Comparison of ENCODE assay signal across 9 cellular contexts in genomic region chr1:1412311-1412902, GRCh38. TPM values are rescaled to one million over a fixed set of nuclear protein-coding genes. Genes with fewer than 3 reads are reported as not detected.
DNase-seq lines count a peak whose midpoint lies in the region; ATAC-seq and TF ChIP-seq lines count a peak whose summit lies in the region.
"Not testable (repeated sequence)": the region's sequence is repeated elsewhere in the genome, so short reads cannot be mapped to it uniquely, and the experiment has no call there.
"Had no signal": no experiment of that assay in that cellular context is flagged by ENCODE, and none has a peak within 500 bp of the region (broad histone marks: within the 10 kb centered on the region; RNA-seq: fewer than 3 reads in every experiment).

No MANE protein-coding gene starts in this region.

- not testable (repeated sequence) for H2AFZ ChIP-seq in osteoblast (ENCODE audit: low read length)

- not testable (repeated sequence) for H3K4me2 ChIP-seq in osteoblast (ENCODE audit: insufficient read depth, low read length)

- H3K4me3 Mint-ChIP-seq in activated T-cell treated with anti-CD3 and anti-CD28 coated beads, Interleukin-2, amount 50 U/mL, for 72 hours; activated naive CD8-positive, alpha-beta T cell treated with anti-CD3 and anti-CD28 coated beads for 36 hours: not testable (repeated sequence)

- DNase-seq in activated CD4-positive, alpha-beta T cell treated with anti-CD3 and anti-CD28 coated beads for 48 hours = peak; percentile 48
- DNase-seq in activated T-cell treated with anti-CD3 and anti-CD28 coated beads, Interleukin-2, amount 50 U/mL, for 72 hours; activated naive CD8-positive, alpha-beta T cell treated with anti-CD3 and anti-CD28 coated beads for 36 hours: not testable (repeated sequence)
- DNase-seq in Right ventricle myocardium superior (peak; percentile 10), osteoblast (ENCODE audit: insufficient read length, low spot score, missing footprints) (peak; percentile 76)

- not testable (repeated sequence) for H3K36me3 Mint-ChIP-seq in activated T-cell treated with anti-CD3 and anti-CD28 coated beads, Interleukin-2, amount 50 U/mL, for 72 hours (ENCODE audit: insufficient read depth in 2 of 2)
- H3K36me3 Mint-ChIP-seq in activated naive CD8-positive, alpha-beta T cell treated with anti-CD3 and anti-CD28 coated beads for 36 hours = peaks cover 19% of the 10 kb centered on the region

- H3K27me3 ChIP-seq in osteoblast (ENCODE audit: insufficient read depth, low read length) = not testable (repeated sequence)

- intact Hi-C loops in Right ventricle myocardium superior (cut with DNase I) = not testable (repeated sequence)

- not testable (repeated sequence) for H3K9me3 ChIP-seq in HEK293 (ENCODE audit: control insufficient read depth, insufficient read depth, low read depth, low read length); osteoblast (ENCODE audit: low read depth, low read length)

- H3K4me1 Mint-ChIP-seq in activated T-cell treated with anti-CD3 and anti-CD28 coated beads, Interleukin-2, amount 50 U/mL, for 72 hours (ENCODE audit: low read depth) = peaks cover 25% of the 10 kb centered on the region
- H3K4me1 Mint-ChIP-seq in activated naive CD8-positive, alpha-beta T cell treated with anti-CD3 and anti-CD28 coated beads for 36 hours = peaks cover 20% of the 10 kb centered on the region

- POLR2A ChIA-PET in HEK293 (lab: Yijun Ruan, JAX) = interaction anchor here (1.0 kb wide), 1 partner anchor 14 kb away, joined by 3 read pairs; the partner anchor contains the start of gene CCNL2

- not testable (repeated sequence) for TF ChIP-seq CTCF in HEK293 (tag by site-specific recombination; IDR thresholded peaks at IDR 0.05); osteoblast (IDR thresholded peaks at IDR 0.05; ENCODE audit: extremely low read depth, low read depth, low read length)

- peaks cover 0 to 15% of the 10 kb centered on the region in 2 experiments; a peak in 2 of 3 replicates for H3K36me3 ChIP-seq in HEK293 (ENCODE audit: control insufficient read depth in 2 of 2, insufficient read depth in 1 of 2, low read length in 2 of 2)
- not testable (repeated sequence) for H3K36me3 ChIP-seq in osteoblast (ENCODE audit: insufficient read depth, low read length)

- CTCF ChIA-PET in HEK293 (lab: Yijun Ruan, JAX) = not testable (repeated sequence)

- peaks cover 22% of the 10 kb centered on the region for H3K79me2 ChIP-seq in osteoblast (ENCODE audit: insufficient read depth, low read length)

- H3K27me3 Mint-ChIP-seq in activated T-cell treated with anti-CD3 and anti-CD28 coated beads, Interleukin-2, amount 50 U/mL, for 72 hours (ENCODE audit: low read depth); activated naive CD8-positive, alpha-beta T cell treated with anti-CD3 and anti-CD28 coated beads for 36 hours: not testable (repeated sequence)

- ATAC-seq in activated T-cell treated with anti-CD3 and anti-CD28 coated beads, Interleukin-2, amount 50 U/mL, for 72 hours (replicated peaks in 1 of 2); Right ventricle myocardium superior (ENCODE audit: poor library complexity): not testable (repeated sequence)

- not testable (repeated sequence) for H3K4me3 ChIP-seq in HEK293 (ENCODE audit: low read depth, low read length); osteoblast (ENCODE audit: insufficient read depth, low read length)

- H3K27ac ChIP-seq in HEK293 (ENCODE audit: extremely low read depth, low read depth, low read length); osteoblast (ENCODE audit: low read depth, low read length): not testable (repeated sequence)

- peak overlapping the region; percentile 91 for H3K27ac Mint-ChIP-seq in activated T-cell treated with anti-CD3 and anti-CD28 coated beads, Interleukin-2, amount 50 U/mL, for 72 hours
- peak overlapping the region; percentile 22 for H3K27ac Mint-ChIP-seq in activated naive CD8-positive, alpha-beta T cell treated with anti-CD3 and anti-CD28 coated beads for 36 hours

- H3K4me1 ChIP-seq in HEK293 (ENCODE audit: control insufficient read depth, insufficient read depth, low read length); osteoblast (ENCODE audit: insufficient read depth, low read length): not testable (repeated sequence)

- H4K20me1 ChIP-seq in osteoblast (ENCODE audit: insufficient read depth, low read length) = peaks cover 15% of the 10 kb centered on the region

- not testable (repeated sequence) for H3K9me3 Mint-ChIP-seq in activated T-cell treated with anti-CD3 and anti-CD28 coated beads, Interleukin-2, amount 50 U/mL, for 72 hours; activated naive CD8-positive, alpha-beta T cell treated with anti-CD3 and anti-CD28 coated beads for 36 hours

TF ChIP-seq in HEK293, 187 proteins besides CTCF, POLR2A, EP300 and RAD21:
- TF ChIP-seq ZNF701 (tag by site-specific recombination; IDR thresholded peaks at IDR 0.05) = 0 out of 2 replicates have a peak, but pooled peaks have one; percentile 51

RNA-seq across cellular contexts. Expression of gene MRPL20, which starts 5.3 kb away (rescaled TPM):
- 10 to 100 TPM; 74.9 to 77.5 TPM for total RNA-seq in activated T-cell treated with anti-CD3 and anti-CD28 coated beads, Interleukin-2, amount 50 U/mL, for 72 hours
- total RNA-seq in activated naive CD8-positive, alpha-beta T cell treated with anti-CD3 and anti-CD28 coated beads for 36 hours = 100 to 1,000 TPM; 181 to 182 TPM
- total RNA-seq in Right ventricle myocardium superior (144 TPM), osteoblast (53.9 and 58.9 TPM in 2 replicates)

RNA-seq across cellular contexts. Expression of gene ANKRD65, which starts 8.7 kb away (rescaled TPM):
- under 1 TPM in 1 of 2 donors, not detected in 1; 0.17 TPM for total RNA-seq in activated T-cell treated with anti-CD3 and anti-CD28 coated beads, Interleukin-2, amount 50 U/mL, for 72 hours
- total RNA-seq in activated naive CD8-positive, alpha-beta T cell treated with anti-CD3 and anti-CD28 coated beads for 36 hours = not detected
- 1.8 TPM for total RNA-seq in Right ventricle myocardium superior
- total RNA-seq in osteoblast = 1.2 and 1.8 TPM in 2 replicates
- total RNA-seq: CD4-positive, CD25-positive, alpha-beta regulatory T cell; CD8-positive, alpha-beta memory T cell; H7 had no signal

RNA-seq across cellular contexts. Expression of gene CCNL2, which starts 13.3 kb away (rescaled TPM):
- total RNA-seq in activated T-cell treated with anti-CD3 and anti-CD28 coated beads, Interleukin-2, amount 50 U/mL, for 72 hours = 100 to 1,000 TPM; 166 to 180 TPM
- 10 to 100 TPM; 91.6 to 92.2 TPM for total RNA-seq in activated naive CD8-positive, alpha-beta T cell treated with anti-CD3 and anti-CD28 coated beads for 36 hours
- 45.7 TPM for total RNA-seq in Right ventricle myocardium superior
- total RNA-seq in osteoblast = 138 and 139 TPM in 2 replicates

RNA-seq across cellular contexts. Expression of gene VWA1, which starts 23.1 kb away (rescaled TPM):
- 1 to 10 TPM in 1 of 2 donors, under 1 TPM in 1; 0.94 to 1.4 TPM for total RNA-seq in activated T-cell treated with anti-CD3 and anti-CD28 coated beads, Interleukin-2, amount 50 U/mL, for 72 hours
- under 1 TPM; 0.25 to 0.44 TPM for total RNA-seq in activated naive CD8-positive, alpha-beta T cell treated with anti-CD3 and anti-CD28 coated beads for 36 hours
- total RNA-seq in Right ventricle myocardium superior = 17.1 TPM
- 2.4 and 4.3 TPM in 2 replicates for total RNA-seq in osteoblast
- total RNA-seq: CD4-positive, CD25-positive, alpha-beta regulatory T cell had no signal

RNA-seq across cellular contexts. Expression of gene ATAD3C, which starts 37.1 kb away (rescaled TPM):
- total RNA-seq in activated T-cell treated with anti-CD3 and anti-CD28 coated beads, Interleukin-2, amount 50 U/mL, for 72 hours = 1 to 10 TPM; 2.8 to 3.7 TPM
- 1 to 10 TPM; 1.3 to 1.5 TPM for total RNA-seq in activated naive CD8-positive, alpha-beta T cell treated with anti-CD3 and anti-CD28 coated beads for 36 hours
- total RNA-seq in Right ventricle myocardium superior (0.94 TPM), osteoblast (under 0.01 and 0.59 TPM in 2 replicates)
